24 cellular contexts compared by ENCODE assay signal in genomic region chr21:17101696-17102095, GRCh38.
"Had no signal": no experiment of that assay in that cellular context is flagged by ENCODE, and none has a peak within 500 bp of the region (broad histone marks: within the 10 kb centered on the region; RNA-seq: fewer than 3 reads in every experiment).

No MANE protein-coding gene starts in this region.

- DNase-seq: colonic mucosa; cortex of kidney; dermis blood vessel endothelial cell; dorsolateral prefrontal cortex; effector CD4-positive, alpha-beta T cell; effector CD8-positive, alpha-beta T cell; effector memory CD4-positive, alpha-beta T cell; effector memory CD8-positive, alpha-beta T cell; endodermal cell; erythroblast; esophagus squamous epithelium; foreskin fibroblast; foreskin keratinocyte; foreskin melanocyte; gastrocnemius medialis; glutamatergic neuron; head of caudate nucleus; heart left ventricle; heart right ventricle had no signal

- H3K27ac ChIP-seq: colonic mucosa, coronary artery, epithelial cell of prostate, esophagus muscularis mucosa, esophagus squamous epithelium, foreskin keratinocyte, gastrocnemius medialis, gastroesophageal sphincter, heart left ventricle, heart right ventricle had no signal

- ATAC-seq: effector memory CD8-positive, alpha-beta T cell; esophagus mucosa; foreskin keratinocyte; gastrocnemius medialis; gastroesophageal sphincter; heart left ventricle had no signal
